8 cellular contexts compared by ENCODE assay signal in the genomic region with DNA sequence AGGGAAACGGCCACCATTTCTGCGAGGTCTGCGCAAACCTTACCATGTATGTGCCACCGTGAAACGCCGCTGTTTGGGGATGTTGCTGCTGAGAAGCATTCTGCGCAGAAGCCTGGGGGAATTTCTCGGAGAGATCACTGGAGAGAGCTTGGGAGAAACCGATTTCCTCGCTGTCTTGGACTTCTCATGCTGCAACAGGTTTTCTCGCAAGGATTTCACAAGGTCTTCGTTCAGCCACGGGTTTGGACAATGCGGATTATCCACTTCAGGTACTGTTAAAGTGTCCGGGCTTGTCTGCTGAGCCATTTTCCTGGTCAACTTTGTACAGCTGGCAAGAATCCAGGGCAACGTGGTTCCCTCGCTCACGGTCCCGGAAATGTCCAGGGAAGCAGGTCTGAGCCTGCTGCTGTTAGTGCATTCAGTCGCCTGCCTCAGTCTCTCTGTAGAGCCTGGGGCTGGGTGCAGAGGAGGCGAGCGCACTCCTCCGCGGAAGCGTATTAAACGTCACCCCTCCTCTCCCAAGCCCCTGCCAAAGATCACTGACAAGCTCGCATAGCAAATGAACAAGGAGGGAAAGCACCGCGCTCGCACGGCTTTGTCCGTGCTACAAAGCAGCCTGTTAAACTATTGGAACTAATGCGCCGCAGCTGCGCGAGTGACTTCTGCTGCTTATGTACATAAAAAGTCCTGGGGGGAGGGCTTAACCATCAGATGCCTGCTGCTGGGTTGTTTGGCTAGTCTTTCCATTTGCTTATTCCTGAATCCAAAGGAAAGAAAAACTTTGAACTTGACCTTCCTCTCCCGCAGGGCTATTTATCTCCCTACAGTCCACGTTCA.
DNase-seq lines count a peak whose midpoint lies in the region; ATAC-seq and TF ChIP-seq lines count a peak whose summit lies in the region.

No MANE protein-coding gene starts in this region.

- H3K27ac Mint-ChIP-seq in IgD-negative memory B cell (peak overlapping the region; percentile 93 to 99 (median 97)), endodermal cell (no peak overlapping the region)

- DNase-seq in activated CD4-positive, CD25-positive, alpha-beta regulatory T cell treated with anti-CD3 and anti-CD28 coated beads, Interleukin-2, amount 50 U/mL, for 72 hours = no peak
- DNase-seq in endodermal cell (peak; percentile 75), mesenchymal stem cell (peak; percentile 91), substantia nigra (lab: John Stamatoyannopoulos, UW) (peak in 26 of 49 donors; percentile 6 to 65 (median 30))
- DNase-seq in effector memory CD4-positive, alpha-beta T cell = no peak

- H3K27me3 Mint-ChIP-seq in IgD-negative memory B cell = peaks cover 14% of the 10 kb centered on the region
- peaks cover 37% of the 10 kb centered on the region for H3K27me3 Mint-ChIP-seq in endodermal cell (ENCODE audit: insufficient read depth)

- H3K9me3 Mint-ChIP-seq in IgD-negative memory B cell (no peaks in the 10 kb centered on the region), endodermal cell (no peaks in the 10 kb centered on the region)

- H3K4me1 ChIP-seq in endodermal cell (ENCODE audit: control insufficient read depth, insufficient read depth, low read length) (peaks cover 3% of the 10 kb centered on the region), mesenchymal stem cell (ENCODE audit: control insufficient read depth, insufficient read depth, low read depth, low read length) (peaks cover 5% of the 10 kb centered on the region)
- H3K4me1 ChIP-seq in effector memory CD4-positive, alpha-beta T cell (ENCODE audit: control insufficient read depth, insufficient read depth, low read length, poor library complexity, severe bottlenecking) = no peaks in the 10 kb centered on the region

- H3K36me3 ChIP-seq in SU-DHL-6 (ENCODE audit: low read length) (no peaks in the 10 kb centered on the region), endodermal cell (ENCODE audit: control insufficient read depth, insufficient read depth, low read length) (no peaks in the 10 kb centered on the region), mesenchymal stem cell (ENCODE audit: control insufficient read depth in 1 of 2, insufficient read depth in 2 of 2, low read depth in 1 of 2, low read length in 2 of 2) (no peaks in the 10 kb centered on the region)
- H3K36me3 ChIP-seq in effector memory CD4-positive, alpha-beta T cell (ENCODE audit: control insufficient read depth, insufficient read depth, low read length) = no peaks in the 10 kb centered on the region

- peak overlapping the region; percentile 20 to 81 for H3K4ac ChIP-seq in mesenchymal stem cell (ENCODE audit: low read depth in 1 of 2, low read length in 2 of 2)

- H3F3A ChIP-seq in SU-DHL-6 (ENCODE audit: insufficient read depth) = no peaks in the 10 kb centered on the region

- peak overlapping the region; percentile 96 to 98 (median 98) for H3K4me3 Mint-ChIP-seq in IgD-negative memory B cell
- H3K4me3 Mint-ChIP-seq in endodermal cell = peak overlapping the region; percentile 64

- H2BK120ac ChIP-seq in mesenchymal stem cell (ENCODE audit: low read depth, low read length) = peak overlapping the region; percentile 77

- H4K8ac ChIP-seq in mesenchymal stem cell (ENCODE audit: low read length) = peak overlapping the region; percentile 85

- peak; percentile 54 to 74 for ATAC-seq in activated CD4-positive, CD25-positive, alpha-beta regulatory T cell treated with anti-CD3 and anti-CD28 coated beads, Interleukin-2, amount 50 U/mL, for 24 hours

- H3K9me3 ChIP-seq in SU-DHL-6 (ENCODE audit: insufficient read depth, low read length) (no peaks in the 10 kb centered on the region), endodermal cell (ENCODE audit: control insufficient read depth, low read length) (no peaks in the 10 kb centered on the region), mesenchymal stem cell (ENCODE audit: control insufficient read depth, low read length) (no peaks in the 10 kb centered on the region)
- H3K9me3 ChIP-seq in effector memory CD4-positive, alpha-beta T cell (ENCODE audit: control insufficient read depth, low read length) = no peaks in the 10 kb centered on the region

- H3K27ac ChIP-seq in SU-DHL-6 (ENCODE audit: low read depth, low read length) (no peak overlapping the region), endodermal cell (ENCODE audit: low read depth, low read length) (no peak overlapping the region), mesenchymal stem cell (ENCODE audit: low read length, poor library complexity, severe bottlenecking) (peak overlapping the region; percentile 32), substantia nigra (ENCODE audit: low read depth, low read length, poor library complexity, severe bottlenecking) (no peak overlapping the region)
- H3K27ac ChIP-seq in effector memory CD4-positive, alpha-beta T cell (ENCODE audit: insufficient read depth, low read length, poor library complexity, severe bottlenecking) = no peak overlapping the region

- H3K4me2 ChIP-seq in SU-DHL-6 (ENCODE audit: low read depth, low read length, poor library complexity, severe bottlenecking) = peak overlapping the region; percentile 54
- H3K4me2 ChIP-seq in mesenchymal stem cell (ENCODE audit: low read length, poor library complexity, severe bottlenecking) = peak overlapping the region; percentile 92

- H3K9me2 ChIP-seq in SU-DHL-6 (replicated peaks; ENCODE audit: insufficient read depth, low read length) = no peaks in the 10 kb centered on the region

- H4K20me1 ChIP-seq in SU-DHL-6 (ENCODE audit: low read depth, low read length) = no peaks in the 10 kb centered on the region

- H2BK15ac ChIP-seq in mesenchymal stem cell (ENCODE audit: low read depth, poor library complexity, severe bottlenecking) = no peak overlapping the region

- peaks cover 6% of the 10 kb centered on the region for H3K79me1 ChIP-seq in mesenchymal stem cell (replicated peaks; ENCODE audit: low read length, poor library complexity, severe bottlenecking)

- H3K36me3 Mint-ChIP-seq in IgD-negative memory B cell = peaks cover 10% of the 10 kb centered on the region
- H3K36me3 Mint-ChIP-seq in endodermal cell (ENCODE audit: low read depth) = no peaks in the 10 kb centered on the region

- no peaks in the 10 kb centered on the region for H3K79me2 ChIP-seq in SU-DHL-6 (ENCODE audit: insufficient read depth, low read length)

- H3K4me1 Mint-ChIP-seq in IgD-negative memory B cell (peaks cover 21 to 39% (median 29%) of the 10 kb centered on the region in 3 donors), endodermal cell (peaks cover 11% of the 10 kb centered on the region)

- H3K14ac ChIP-seq in mesenchymal stem cell (ENCODE audit: low read length in 2 of 2) = peak overlapping the region in 1 of 2 experiments; percentile 77

- no peaks in the 10 kb centered on the region for H3K27me3 ChIP-seq in SU-DHL-6 (ENCODE audit: low read length)
- peaks cover 36% of the 10 kb centered on the region for H3K27me3 ChIP-seq in endodermal cell (ENCODE audit: control insufficient read depth, insufficient read depth, low read length, poor library complexity, severe bottlenecking)
- H3K27me3 ChIP-seq in mesenchymal stem cell (ENCODE audit: control insufficient read depth in 1 of 2, insufficient read depth in 1 of 2, low read length in 2 of 2) = peaks cover 0 to 43% of the 10 kb centered on the region in 2 experiments
- H3K27me3 ChIP-seq in effector memory CD4-positive, alpha-beta T cell (replicated peaks; ENCODE audit: control insufficient read depth, insufficient read depth, low read length, poor library complexity, severe bottlenecking) = peaks cover 5% of the 10 kb centered on the region

- peak overlapping the region; percentile 84 for H4K91ac ChIP-seq in mesenchymal stem cell (ENCODE audit: low read length)

- H2AK5ac ChIP-seq in mesenchymal stem cell (ENCODE audit: low read length, severe bottlenecking) = peak overlapping the region; percentile 50

- peak overlapping the region; percentile 48 for H3K4me3 ChIP-seq in SU-DHL-6 (ENCODE audit: insufficient read depth, low read length, poor library complexity, severe bottlenecking)
- H3K4me3 ChIP-seq in endodermal cell (ENCODE audit: low read length) = peak overlapping the region; percentile 77
- peak overlapping the region; percentile 65 to 81 for H3K4me3 ChIP-seq in mesenchymal stem cell (ENCODE audit: insufficient read depth in 1 of 2, low read depth in 1 of 2, low read length in 2 of 2)
- no peak overlapping the region for H3K4me3 ChIP-seq in effector memory CD4-positive, alpha-beta T cell (ENCODE audit: insufficient read depth, low read depth, low read length, poor library complexity, severe bottlenecking)

- peak overlapping the region; percentile 19 to 85 for H2BK12ac ChIP-seq in mesenchymal stem cell (ENCODE audit: low read length in 2 of 2)

- TF ChIP-seq CTCF in SU-DHL-6 (IDR thresholded peaks at IDR 0.05; ENCODE audit: insufficient read depth, low read length, poor library complexity, severe bottlenecking) (no peak), endodermal cell (conservative IDR thresholded peaks at IDR 0.05) (no peak)

- peak overlapping the region; percentile 36; the same call in 1 of the 2 replicates for H3K9ac ChIP-seq in SU-DHL-6 (ENCODE audit: low read length)
- peak overlapping the region; percentile 23 for H3K9ac ChIP-seq in endodermal cell (ENCODE audit: extremely low read depth, low read length, poor library complexity, severe bottlenecking)
- H3K9ac ChIP-seq in mesenchymal stem cell (ENCODE audit: low read length) = peak overlapping the region; percentile 80

- H2AFZ ChIP-seq in SU-DHL-6 (ENCODE audit: low read depth, low read length, severe bottlenecking) (peak overlapping the region; percentile 69), mesenchymal stem cell (ENCODE audit: low read depth, low read length) (peak overlapping the region; percentile 8)

- peak overlapping the region; percentile 89 to 97 for H3K18ac ChIP-seq in mesenchymal stem cell (ENCODE audit: low read depth in 1 of 2, low read length in 2 of 2)

- 10 to 17% methylated on average over 22 to 38 of the region's 38 CpGs for WGBS in endodermal cell (ENCODE audit: insufficient coverage in 1 of 2, insufficient read length in 1 of 2), 2 experiments
- 2% methylated on average over 37 of the region's 38 CpGs for WGBS in mesenchymal stem cell

- H3K23ac ChIP-seq in mesenchymal stem cell (ENCODE audit: low read length in 2 of 2) = no peak overlapping the region

- H2BK5ac ChIP-seq in mesenchymal stem cell (ENCODE audit: low read depth, low read length, poor library complexity, severe bottlenecking) = no peak overlapping the region

Comparison
In these comparisons a context has a peak if more than half of its experiments do, and no peak if none do; other contexts are left out.
1. DNase-seq: peak in endodermal cell (single experiment), mesenchymal stem cell (single experiment) and substantia nigra (26 of 49); none in activated CD4-positive, CD25-positive, alpha-beta regulatory T cell treated with anti-CD3 and anti-CD28 coated beads, Interleukin-2, amount 50 U/mL, for 72 hours (single experiment) and effector memory CD4-positive, alpha-beta T cell (0 of 3).
2. H3K9ac ChIP-seq: peak in every context shown above with its lines; median percentile 80 in mesenchymal stem cell; 36 in SU-DHL-6; 23 in endodermal cell.